Comparison of ENCODE assay signal across 9 cellular contexts in genomic region chr9:34559616-34560546, GRCh38. TPM values are rescaled to one million over a fixed set of nuclear protein-coding genes. Genes with fewer than 3 reads are reported as not detected.
DNase-seq lines count a peak whose midpoint lies in the region; ATAC-seq and TF ChIP-seq lines count a peak whose summit lies in the region.
"Had no signal": no experiment of that assay in that cellular context is flagged by ENCODE, and none has a peak within 500 bp of the region (broad histone marks: within the 10 kb centered on the region; RNA-seq: fewer than 3 reads in every experiment).

No MANE protein-coding gene starts in this region.

- no peak overlapping the region for H2BK20ac ChIP-seq in IMR-90 (ENCODE audit: low read depth, low read length)

- in situ Hi-C loops in IMR-90 (cut with MboI; ENCODE audit: low sequenced_read_pairs) = no loop called here

- CTCF ChIA-PET in IMR-90 (lab: Yijun Ruan, JAX) = interaction anchor here (2.3 kb wide), 1 partner anchor 12 kb away, joined by 6 read pairs; no protein-coding TSS in a partner anchor

- 0 out of 2 replicates have a peak overlapping the region, but pooled peaks have one; percentile 7 for H2AK5ac ChIP-seq in IMR-90 (ENCODE audit: low read depth, low read length)

- dilution Hi-C loops in IMR-90 (cut with HindIII; ENCODE audit: low sequenced_read_pairs, unreplicated experiment) = no loop called here

- H4K20me1 ChIP-seq in IMR-90 (ENCODE audit: insufficient read depth, low read length) = no peaks in the 10 kb centered on the region

- no peak overlapping the region for H2BK15ac ChIP-seq in IMR-90 (ENCODE audit: low read depth, low read length)

- peaks cover 3% of the 10 kb centered on the region; the same call in 1 of the 2 replicates for H3K9me3 ChIP-seq in IMR-90 (ENCODE audit: control insufficient read depth, insufficient read depth, low read length)
- H3K9me3 ChIP-seq in testis = no peaks in the 10 kb centered on the region
- H3K9me3 ChIP-seq in prostate gland = no peaks in the 10 kb centered on the region

- H3K79me1 ChIP-seq in IMR-90 (ENCODE audit: low read depth in 1 of 2, low read length in 2 of 2) = no peaks in the 10 kb centered on the region

- TF ChIP-seq RAD21 in IMR-90 (IDR thresholded peaks at IDR 0.05; ENCODE audit: low read length) = no peak

- POLR2A ChIA-PET in IMR-90 (lab: Charles Lee; ENCODE audit: unreplicated experiment) = no interaction called here

- H3K27me3 ChIP-seq in IMR-90 (ENCODE audit: control insufficient read depth, insufficient read depth, low read length) (peaks cover 55% of the 10 kb centered on the region), testis (no peaks in the 10 kb centered on the region), prostate gland (replicated peaks; ENCODE audit: insufficient read depth) (no peaks in the 10 kb centered on the region)

- no peak overlapping the region for H4K91ac ChIP-seq in IMR-90 (ENCODE audit: insufficient read depth, low read depth, low read length)

- H3K4me3 ChIP-seq in IMR-90 (ENCODE audit: insufficient read depth, low read depth, low read length) (no peak overlapping the region), testis (no peak overlapping the region), prostate gland (no peak overlapping the region)

- H3K23ac ChIP-seq in IMR-90 (ENCODE audit: low read depth, low read length) = no peak overlapping the region

- TF ChIP-seq CTCF in IMR-90 (conservative IDR thresholded peaks at IDR 0.05; ENCODE audit: low read depth, low read length) (no peak), testis (IDR thresholded peaks at IDR 0.05) (no peak), prostate gland (IDR thresholded peaks at IDR 0.05) (no peak)

- no peak overlapping the region for H3K4ac ChIP-seq in IMR-90 (ENCODE audit: low read depth, low read length)

- H3K9ac ChIP-seq in IMR-90 (ENCODE audit: low read depth, low read length) = no peak overlapping the region

- H4K8ac ChIP-seq in IMR-90 (ENCODE audit: low read depth in 2 of 2, low read length in 2 of 2) = no peak overlapping the region

- intact Hi-C loops in IMR-90 (cut with micrococcal nuclease) = no loop called here
- intact Hi-C loops in left colon (cut with DNase I, micrococcal nuclease) = no loop called here
- intact Hi-C loops in testis (cut with DNase I; ENCODE audit: low total_unique reads) = no loop called here
- intact Hi-C loops in prostate gland (cut with DNase I) = no loop called here

- no peak for TF ChIP-seq POLR2A in IMR-90 (IDR thresholded peaks at IDR 0.05; ENCODE audit: low read depth, low read length)
- no peak for TF ChIP-seq POLR2A in testis (IDR thresholded peaks at IDR 0.05)
- no peak for TF ChIP-seq POLR2A in GM18505 (IDR thresholded peaks at IDR 0.05; ENCODE audit: borderline replicate concordance, extremely low read depth, insufficient read depth, insufficient read length)
- no peak for TF ChIP-seq POLR2A in prostate gland (IDR thresholded peaks at IDR 0.05)

- no peak overlapping the region for H2BK120ac ChIP-seq in IMR-90 (ENCODE audit: low read depth, low read length)

- no peak overlapping the region for H3K56ac ChIP-seq in IMR-90 (ENCODE audit: extremely low read depth, insufficient read depth, low read length)

- DNase-seq in IMR-90 (peak; percentile 59), caudate nucleus (lab: John Stamatoyannopoulos, UW) (peak in 37 of 61 donors; percentile 11 to 86 (median 33)), left colon (peak; percentile 65 to 67), testis (peak; percentile 55), prostate gland (ENCODE audit: low spot score) (no peak), DMS 273 treated with DMSO at 0.1 percent for 48 hours (lab: John Stamatoyannopoulos, UW) (no peak)
- DNase-seq: effector CD8-positive, alpha-beta T cell had no signal

- peak overlapping the region; percentile 64 for H2AFZ ChIP-seq in IMR-90 (replicated peaks; ENCODE audit: low read length, poor library complexity)

- H3K4me1 ChIP-seq in IMR-90 (ENCODE audit: control insufficient read depth, insufficient read depth, low read length) (peaks cover 9% of the 10 kb centered on the region; the same call in 1 of the 2 replicates), testis (peaks cover 20% of the 10 kb centered on the region), prostate gland (replicated peaks) (no peaks in the 10 kb centered on the region)

- 7% methylated on average over 4 of the region's 21 CpGs; no CpG with 5 or more reads in 1 of the 2 experiments for WGBS in IMR-90 (ENCODE audit: extremely low coverage in 2 of 2, insufficient read length in 1 of 2), 2 experiments
- WGBS in testis, 2 donors = 24 to 44% methylated on average over 9 to 14 of the region's 21 CpGs
- WGBS in prostate gland = 26% methylated on average over 18 of the region's 21 CpGs

- H2AK9ac ChIP-seq in IMR-90 (replicated peaks; ENCODE audit: low read depth, low read length, poor library complexity) = no peak overlapping the region

- H3K36me3 ChIP-seq in IMR-90 (ENCODE audit: control insufficient read depth, insufficient read depth, low read length) (no peaks in the 10 kb centered on the region), testis (ENCODE audit: low read depth, missing control alignments) (no peaks in the 10 kb centered on the region), prostate gland (no peaks in the 10 kb centered on the region)

- H3K18ac ChIP-seq in IMR-90 (ENCODE audit: low read depth, low read length) = no peak overlapping the region; the same call in 1 of the 2 replicates

- BruUV-seq in IMR-90 (replicated peaks; lab: Mats Ljungman, UMichigan) = no TSS peak

- no peak overlapping the region for H3K14ac ChIP-seq in IMR-90 (replicated peaks; ENCODE audit: low read depth, low read length)

- no peak overlapping the region for H3K27ac ChIP-seq in IMR-90 (ENCODE audit: insufficient read depth, low read length)
- peak overlapping the region; percentile 4 for H3K27ac ChIP-seq in caudate nucleus (ENCODE audit: low read depth, low read length)
- H3K27ac ChIP-seq in testis = peak overlapping the region in 1 of 2 donors; percentile 30
- peak overlapping the region in 1 of 2 donors; percentile 11 for H3K27ac ChIP-seq in prostate gland

- peak; percentile 94 for ATAC-seq in IMR-90 (ENCODE audit: low read depth)
- peak; percentile 82 for ATAC-seq in left colon
- ATAC-seq in GM18505 (IDR thresholded peaks at IDR 0.05; ENCODE audit: unreplicated experiment) = no peak
- no peak for ATAC-seq in HG02885 (IDR thresholded peaks at IDR 0.05; ENCODE audit: poor library complexity, unreplicated experiment)

- peak overlapping the region; percentile 78; the same call in 1 of the 2 replicates for H3K4me2 ChIP-seq in IMR-90 (ENCODE audit: low read depth, low read length)

- H3K9me1 ChIP-seq in IMR-90 (ENCODE audit: insufficient read depth, low read length) = no peaks in the 10 kb centered on the region

- H2BK5ac ChIP-seq in IMR-90 (ENCODE audit: low read depth, low read length, poor library complexity, severe bottlenecking) = no peak overlapping the region

- H4K5ac ChIP-seq in IMR-90 (ENCODE audit: low read depth, low read length) = no peak overlapping the region

TF ChIP-seq in IMR-90, 13 proteins besides CTCF, POLR2A, EP300 and RAD21 (continues in another document):
- TF ChIP-seq ELK1 (IDR thresholded peaks at IDR 0.05; ENCODE audit: borderline replicate concordance, low read depth, low read length) (no peak), MAZ (IDR thresholded peaks at IDR 0.05; ENCODE audit: borderline replicate concordance, low read depth, low read length) (no peak), FOS (IDR thresholded peaks at IDR 0.05; ENCODE audit: low read depth, low read length) (no peak), RCOR1 (IDR thresholded peaks at IDR 0.05; ENCODE audit: insufficient replicate concordance, low read length) (no peak), CEBPB (IDR thresholded peaks at IDR 0.05; ENCODE audit: low read depth, low read length) (peak; percentile 87), BHLHE40 (IDR thresholded peaks at IDR 0.05; ENCODE audit: low read depth, low read length) (peak; percentile 91), CHD1 (IDR thresholded peaks at IDR 0.05; ENCODE audit: low read depth, low read length) (no peak)

RNA-seq across cellular contexts. Expression of gene CNTFR, which starts 29.6 kb away (rescaled TPM):
- total RNA-seq in IMR-90 (2012; rRNA removed) (not detected in 2 replicates), left colon (10 to 100 TPM in 1 of 2 donors, 1 to 10 TPM in 1; 6.4 to 13.1 TPM), testis (10 to 100 TPM; 16.0 TPM), prostate gland (10 to 100 TPM in 1 of 2 donors, 1 to 10 TPM in 1; 2.7 to 13.3 TPM)
- polyA plus RNA-seq in IMR-90 (2012; rRNA removed) (not detected in 2 replicates), testis (ENCODE audit: insufficient read depth, low read depth, low replicate concordance) (11.8 TPM)
- 0.02 TPM in 1 of 2 replicates, not detected in the other for polyA plus RNA-seq in IMR-90 (2012; cell fraction: cytosol; rRNA removed)
- not detected in 2 replicates for polyA plus RNA-seq in IMR-90 (2012; cell fraction: nucleus; rRNA removed; ENCODE audit: low replicate concordance)

RNA-seq across cellular contexts. Expression of gene ENHO, which starts 37.1 kb away (rescaled TPM):
- total RNA-seq in IMR-90 (2012; rRNA removed) (not detected in 2 replicates), left colon (1 to 10 TPM in 1 of 2 donors, under 1 TPM in 1; 0.89 to 2.3 TPM), testis (10 to 100 TPM; 24.7 to 31.2 TPM), prostate gland (10 to 100 TPM; 20.9 to 28.2 TPM)
- polyA plus RNA-seq in IMR-90 (2012; rRNA removed) (0.10 TPM in 1 of 2 replicates, not detected in the other), testis (ENCODE audit: insufficient read depth, low read depth, low replicate concordance) (25.7 TPM)
- polyA plus RNA-seq in IMR-90 (2012; cell fraction: cytosol; rRNA removed) = 0.06 and 0.14 TPM in 2 replicates
- polyA plus RNA-seq in IMR-90 (2012; cell fraction: nucleus; rRNA removed; ENCODE audit: low replicate concordance) = 0.05 TPM in 1 of 2 replicates, not detected in the other

RNA-seq across cellular contexts. Expression of gene RPP25L, which starts 52.0 kb away (rescaled TPM):
- total RNA-seq in IMR-90 (2012; rRNA removed) = 13.3 and 20.4 TPM in 2 replicates
- 26.3 and 27.6 TPM in 2 replicates for polyA plus RNA-seq in IMR-90 (2012; rRNA removed)
- polyA plus RNA-seq in IMR-90 (2012; cell fraction: cytosol; rRNA removed) = 39.7 and 47.9 TPM in 2 replicates
- 8.7 and 19.9 TPM in 2 replicates for polyA plus RNA-seq in IMR-90 (2012; cell fraction: nucleus; rRNA removed; ENCODE audit: low replicate concordance)
- total RNA-seq in left colon = 10 to 100 TPM; 36.4 to 40.7 TPM
- total RNA-seq in testis = 10 to 100 TPM; 23.5 to 26.8 TPM
- polyA plus RNA-seq in testis (ENCODE audit: insufficient read depth, low read depth, low replicate concordance) = 25.1 TPM
- 10 to 100 TPM; 52.1 to 53.2 TPM for total RNA-seq in prostate gland

Comparison
In these comparisons a context has a peak if more than half of its experiments do, and no peak if none do; other contexts are left out.
1. ATAC-seq: peak in IMR-90 (single experiment) and left colon (single experiment); none in GM18505 (single experiment) and HG02885 (single experiment).
2. DNase-seq: peak in IMR-90 (single experiment), caudate nucleus (37 of 61), left colon (2 of 2) and testis (single experiment); none in prostate gland (single experiment) and DMS 273 treated with DMSO at 0.1 percent for 48 hours (single experiment).
3. RNA of gene ENHO, which starts 37.1 kb away (total RNA-seq): 24.7 to 31.2 TPM in testis and 20.9 to 28.2 TPM in prostate gland; 0.89 to 2.3 TPM in left colon and not detected in IMR-90; every median in the first group is over 4 times any median in the second.